Comparison of ENCODE assay signal across 22 cellular contexts in genomic region chr4:140841186-140841585, GRCh38.
DNase-seq lines count a peak whose midpoint lies in the region; ATAC-seq and TF ChIP-seq lines count a peak whose summit lies in the region.
"Had no signal": no experiment of that assay in that cellular context is flagged by ENCODE, and none has a peak within 500 bp of the region (broad histone marks: within the 10 kb centered on the region; RNA-seq: fewer than 3 reads in every experiment).

No MANE protein-coding gene starts in this region.

- intact Hi-C loops in uterus (cut with DNase I; ENCODE audit: low total_unique reads): loop anchor here (10.0 kb wide), 1 partner anchor 476 kb away; no protein-coding TSS in a partner anchor

- H3K27ac ChIP-seq in HEK293 (ENCODE audit: extremely low read depth, low read depth, low read length): no peak overlapping the region
- H3K27ac ChIP-seq in hepatocyte: peak overlapping the region; percentile 14
- no peak overlapping the region for H3K27ac ChIP-seq in uterus
- H3K27ac ChIP-seq: 22Rv1, BLaER1, C4-2B had no signal

- peaks cover 46% of the 10 kb centered on the region for H3K4me1 Mint-ChIP-seq in stimulated activated memory B cell treated with anti-CD40 and anti-IgM and Interleukin-4, amounts not matched to agents 10 μg/mL and 1 μg/mL and 100 μg/mL, for 72 hours
- H3K4me1 Mint-ChIP-seq in nephron progenitor cell: peaks cover 4% of the 10 kb centered on the region
- H3K4me1 Mint-ChIP-seq: CD4-positive, CD25-positive, alpha-beta regulatory T cell; GM23338 had no signal

- H3K9me3 ChIP-seq in HEK293 (ENCODE audit: control insufficient read depth, insufficient read depth, low read depth, low read length) (no peaks in the 10 kb centered on the region), hepatocyte (ENCODE audit: low read depth) (no peaks in the 10 kb centered on the region), uterus (no peaks in the 10 kb centered on the region)
- H3K9me3 ChIP-seq: BLaER1 had no signal

- TF ChIP-seq CTCF in HEK293 (tag by site-specific recombination; IDR thresholded peaks at IDR 0.05) (no peak), hepatocyte (IDR thresholded peaks at IDR 0.05; ENCODE audit: poor library complexity) (no peak), uterus (IDR thresholded peaks at IDR 0.05) (no peak), nephron progenitor cell (IDR thresholded peaks at IDR 0.05) (no peak)

- peak overlapping the region; percentile 59 for H3K27ac Mint-ChIP-seq in stimulated activated memory B cell treated with anti-CD40 and anti-IgM and Interleukin-4, amounts not matched to agents 10 μg/mL and 1 μg/mL and 100 μg/mL, for 72 hours
- H3K27ac Mint-ChIP-seq in nephron progenitor cell: no peak overlapping the region
- H3K27ac Mint-ChIP-seq: B cell; CD8-positive, alpha-beta T cell; GM23338; H9; HFFc6 had no signal

- no peaks in the 10 kb centered on the region for H4K20me1 ChIP-seq in hepatocyte (ENCODE audit: insufficient read depth, poor library complexity, severe bottlenecking)
- H4K20me1 ChIP-seq: BLaER1 had no signal

- H3K9me2 ChIP-seq in hepatocyte (replicated peaks; ENCODE audit: insufficient read depth): no peaks in the 10 kb centered on the region

- H3K4me3 ChIP-seq in HEK293 (ENCODE audit: low read depth, low read length): no peak overlapping the region
- H3K4me3 ChIP-seq in hepatocyte: no peak overlapping the region
- no peak overlapping the region for H3K4me3 ChIP-seq in uterus
- H3K4me3 ChIP-seq: BLaER1, GM23338 had no signal

- POLR2A ChIA-PET in HEK293 (lab: Yijun Ruan, JAX): no interaction called here

- no peak for TF ChIP-seq POLR2A in uterus (IDR thresholded peaks at IDR 0.05)

- H3K79me2 ChIP-seq in hepatocyte: no peaks in the 10 kb centered on the region

- H2AFZ ChIP-seq in hepatocyte: no peak overlapping the region
- H2AFZ ChIP-seq: GM23338 had no signal

- peaks cover 8% of the 10 kb centered on the region for H3K9me3 Mint-ChIP-seq in stimulated activated memory B cell treated with anti-CD40 and anti-IgM and Interleukin-4, amounts not matched to agents 10 μg/mL and 1 μg/mL and 100 μg/mL, for 72 hours
- peaks cover 5% of the 10 kb centered on the region for H3K9me3 Mint-ChIP-seq in nephron progenitor cell
- H3K9me3 Mint-ChIP-seq: GM23338, H9 had no signal

- no peak overlapping the region for H3K4me2 ChIP-seq in hepatocyte
- H3K4me2 ChIP-seq: BLaER1, GM23338 had no signal

- H3K4me3 Mint-ChIP-seq in stimulated activated memory B cell treated with anti-CD40 and anti-IgM and Interleukin-4, amounts not matched to agents 10 μg/mL and 1 μg/mL and 100 μg/mL, for 72 hours: no peak overlapping the region
- H3K4me3 Mint-ChIP-seq in nephron progenitor cell: no peak overlapping the region
- H3K4me3 Mint-ChIP-seq: B cell; CD4-positive, CD25-positive, alpha-beta regulatory T cell; CD8-positive, alpha-beta T cell; GM23338; H9; HFFc6 had no signal

- H3K36me3 Mint-ChIP-seq in stimulated activated memory B cell treated with anti-CD40 and anti-IgM and Interleukin-4, amounts not matched to agents 10 μg/mL and 1 μg/mL and 100 μg/mL, for 72 hours: peaks cover 8% of the 10 kb centered on the region
- no peaks in the 10 kb centered on the region for H3K36me3 Mint-ChIP-seq in nephron progenitor cell (ENCODE audit: low read depth)
- H3K36me3 Mint-ChIP-seq: CD4-positive, CD25-positive, alpha-beta regulatory T cell; CD8-positive, alpha-beta T cell had no signal

- ATAC-seq in stimulated activated memory B cell treated with anti-CD40 and anti-IgM and Interleukin-4, amounts not matched to agents 10 μg/mL and 1 μg/mL and 100 μg/mL, for 72 hours: no peak
- ATAC-seq: CD8-positive, alpha-beta T cell; GM23338; HCT116 had no signal

- no peaks in the 10 kb centered on the region for H3K4me1 ChIP-seq in HEK293 (ENCODE audit: control insufficient read depth, insufficient read depth, low read length)
- H3K4me1 ChIP-seq in hepatocyte (ENCODE audit: insufficient read depth): peaks cover 14% of the 10 kb centered on the region
- H3K4me1 ChIP-seq in uterus: no peaks in the 10 kb centered on the region
- H3K4me1 ChIP-seq: BLaER1 had no signal

- DNase-seq in NCI-H2171 treated with DMSO at 0.1 percent for 48 hours (lab: John Stamatoyannopoulos, UW): peak; percentile 27
- DNase-seq in NCI-H2171 (lab: John Stamatoyannopoulos, UW): no peak
- DNase-seq in hepatocyte (ENCODE audit: low spot score): no peak
- no peak for DNase-seq in uterus
- no peak for DNase-seq in DMS 273 treated with DMSO at 0.1 percent for 48 hours (lab: John Stamatoyannopoulos, UW)
- no peak for DNase-seq in nephron progenitor cell
- DNase-seq: Caco-2; CD4-positive, CD25-positive, alpha-beta regulatory T cell; CD8-positive, alpha-beta T cell; DMS53; DMS79 treated with DMSO at 0.1 percent for 48 hours; GF-D8; H9; HFFc6 had no signal

- H3K36me3 ChIP-seq in HEK293 (ENCODE audit: control insufficient read depth in 2 of 2, insufficient read depth in 1 of 2, low read length in 2 of 2) (no peaks in the 10 kb centered on the region), hepatocyte (replicated peaks; ENCODE audit: insufficient read depth, low read depth) (no peaks in the 10 kb centered on the region), uterus (no peaks in the 10 kb centered on the region)
- H3K36me3 ChIP-seq: BLaER1 had no signal

- H3K27me3 Mint-ChIP-seq in stimulated activated memory B cell treated with anti-CD40 and anti-IgM and Interleukin-4, amounts not matched to agents 10 μg/mL and 1 μg/mL and 100 μg/mL, for 72 hours: no peaks in the 10 kb centered on the region
- H3K27me3 Mint-ChIP-seq in nephron progenitor cell (ENCODE audit: low read depth, poor library complexity): peaks cover 4% of the 10 kb centered on the region
- H3K27me3 Mint-ChIP-seq: B cell had no signal

- CTCF ChIA-PET in HEK293 (lab: Yijun Ruan, JAX): no interaction called here

- WGBS in hepatocyte (ENCODE audit: low lambda C conversion rate, missing lambda C conversion rate): 85% methylated on average over 2 of the region's 2 CpGs

- H3K27me3 ChIP-seq in hepatocyte: no peaks in the 10 kb centered on the region
- H3K27me3 ChIP-seq in uterus: no peaks in the 10 kb centered on the region
- H3K27me3 ChIP-seq: BLaER1 had no signal

TF ChIP-seq in HEK293, 187 proteins besides CTCF, POLR2A, EP300 and RAD21:
- TF ChIP-seq ZNF248 (tag by site-specific recombination; IDR thresholded peaks at IDR 0.05) (peak; percentile 90), ZNF48 (tag by site-specific recombination; IDR thresholded peaks at IDR 0.05) (no peak)
